Comparison of ENCODE assay signal across 21 cellular contexts in the genomic region with DNA sequence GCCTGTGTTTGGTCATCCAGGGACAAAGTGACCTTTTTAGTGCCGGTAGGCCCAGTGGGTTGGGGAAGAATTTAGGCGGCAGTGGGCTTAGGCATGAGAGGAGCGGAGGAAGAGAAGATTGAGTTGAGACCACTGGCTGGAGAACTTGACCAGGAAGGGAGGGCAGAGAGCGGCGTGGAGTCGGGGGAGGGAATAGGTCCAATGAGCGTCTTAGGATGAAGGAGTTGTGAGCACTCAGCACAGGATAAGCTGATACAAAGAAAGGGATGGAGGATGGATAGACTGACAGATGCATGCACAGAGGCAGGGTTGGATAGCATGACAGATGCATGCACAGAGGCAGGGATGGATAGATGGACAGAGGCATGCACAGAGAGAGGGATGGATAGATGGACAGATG. TPM values are rescaled to one million over a fixed set of nuclear protein-coding genes. Genes with fewer than 3 reads are reported as not detected.
A peak's percentile ranks its signal among the peaks of the same experiment; 100 is the strongest.
DNase-seq lines count a peak whose midpoint lies in the region; ATAC-seq, FAIRE-seq and TF ChIP-seq lines count a peak whose summit lies in the region.
"Had no signal": no experiment of that assay in that cellular context is flagged by ENCODE, and none has a peak within 500 bp of the region (broad histone marks: within the 10 kb centered on the region; RNA-seq: fewer than 3 reads in every experiment).

No MANE protein-coding gene starts in this region.

- H3K27ac ChIP-seq in BLaER1 (no peak overlapping the region), kidney (ENCODE audit: low read depth in 2 of 2, low read length in 2 of 2) (no peak overlapping the region), upper lobe of left lung (peak overlapping the region in 2 of 4 donors; percentile 46 to 52)
- H3K27ac ChIP-seq in CD8-positive, alpha-beta T cell (ENCODE audit: low read depth, low read length): no peak overlapping the region
- H3K27ac ChIP-seq: tibial nerve, VCaP had no signal

- no peak for FAIRE-seq in kidney (lab: Jason Lieb, UNC)
- FAIRE-seq: endothelial cell of umbilical vein had no signal

- TF ChIP-seq EP300 in upper lobe of left lung (IDR thresholded peaks at IDR 0.05): no peak

- H3K4me3 Mint-ChIP-seq in CD8-positive, alpha-beta T cell: peak overlapping the region; percentile 72
- peak overlapping the region; percentile 60 for H3K4me3 Mint-ChIP-seq in activated CD8-positive, alpha-beta T cell treated with anti-CD3 and anti-CD28 coated beads for 36 hours

- POLR2A ChIA-PET in CD8-positive, alpha-beta T cell (lab: Charles Lee): interaction anchor here (3.6 to 6.0 kb wide), 2 partner anchors 7 to 26 kb away, joined by 26 to 58 read pairs; partner anchors contain the start of genes IL32 and ZSCAN10
- POLR2A ChIA-PET in activated CD8-positive, alpha-beta T cell treated with anti-CD3 and anti-CD28 coated beads for 36 hours (lab: Charles Lee): interaction anchor here (5.1 to 5.7 kb wide), 2 partner anchors 7 to 15 kb away, joined by 27 to 49 read pairs; partner anchors contain the start of gene IL32

- H3K9ac ChIP-seq in BLaER1: no peak overlapping the region
- H3K9ac ChIP-seq in kidney (ENCODE audit: low read length in 2 of 2): no peak overlapping the region

- CTCF ChIA-PET in CD8-positive, alpha-beta T cell (lab: Charles Lee): no interaction called here
- CTCF ChIA-PET in activated CD8-positive, alpha-beta T cell treated with anti-CD3 and anti-CD28 coated beads for 36 hours (lab: Charles Lee): no interaction called here

- H3K4me1 ChIP-seq in BLaER1 (peaks cover 81% of the 10 kb centered on the region), kidney (ENCODE audit: control insufficient read depth in 1 of 2, insufficient read depth in 1 of 2, low read depth in 1 of 2, low read length in 2 of 2) (peaks cover 0 to 6% of the 10 kb centered on the region in 2 donors), upper lobe of left lung (peaks cover 0 to 17% (median 9%) of the 10 kb centered on the region in 4 donors)
- peaks cover 87% of the 10 kb centered on the region for H3K4me1 ChIP-seq in CD8-positive, alpha-beta T cell (ENCODE audit: insufficient read depth, low read length)
- H3K4me1 ChIP-seq: tibial nerve had no signal

- H3K4me1 Mint-ChIP-seq in CD8-positive, alpha-beta T cell (ENCODE audit: low read depth): peaks cover 88% of the 10 kb centered on the region
- peaks cover 80% of the 10 kb centered on the region for H3K4me1 Mint-ChIP-seq in activated CD8-positive, alpha-beta T cell treated with anti-CD3 and anti-CD28 coated beads for 36 hours (ENCODE audit: low read depth)

- H3K4me2 ChIP-seq in BLaER1: peak overlapping the region; percentile 87

- H3K36me3 Mint-ChIP-seq in CD8-positive, alpha-beta T cell: peaks cover 20% of the 10 kb centered on the region
- peaks cover 29% of the 10 kb centered on the region for H3K36me3 Mint-ChIP-seq in activated CD8-positive, alpha-beta T cell treated with anti-CD3 and anti-CD28 coated beads for 36 hours (ENCODE audit: low read depth)

- H3K9me3 ChIP-seq in BLaER1: peaks cover 9% of the 10 kb centered on the region; the same call in 1 of the 2 replicates
- no peaks in the 10 kb centered on the region for H3K9me3 ChIP-seq in CD8-positive, alpha-beta T cell (ENCODE audit: low read length)
- no peaks in the 10 kb centered on the region for H3K9me3 ChIP-seq in kidney (ENCODE audit: control insufficient read depth in 1 of 2, low read length in 2 of 2)
- H3K9me3 ChIP-seq in upper lobe of left lung: no peaks in the 10 kb centered on the region
- H3K9me3 ChIP-seq: tibial nerve had no signal

- no peaks in the 10 kb centered on the region for H3K9me3 Mint-ChIP-seq in CD8-positive, alpha-beta T cell
- peaks cover 9% of the 10 kb centered on the region for H3K9me3 Mint-ChIP-seq in activated CD8-positive, alpha-beta T cell treated with anti-CD3 and anti-CD28 coated beads for 36 hours

- WGBS in upper lobe of left lung, 2 donors: 81 to 90% methylated on average over 7 of the region's 7 CpGs

- ATAC-seq in CD8-positive, alpha-beta T cell: no peak
- ATAC-seq in activated CD8-positive, alpha-beta T cell treated with anti-CD3 and anti-CD28 coated beads for 36 hours: no peak
- ATAC-seq in upper lobe of left lung (ENCODE audit: low FRiP score in 2 of 2) (no peak), GM21515 (IDR thresholded peaks at IDR 0.05; ENCODE audit: unreplicated experiment) (no peak)
- ATAC-seq: right cardiac atrium had no signal

- H3K27ac Mint-ChIP-seq in CD8-positive, alpha-beta T cell: peak overlapping the region; percentile 95
- H3K27ac Mint-ChIP-seq in activated CD8-positive, alpha-beta T cell treated with anti-CD3 and anti-CD28 coated beads for 36 hours: peak overlapping the region; percentile 97

- H3K36me3 ChIP-seq in BLaER1: no peaks in the 10 kb centered on the region
- H3K36me3 ChIP-seq in CD8-positive, alpha-beta T cell (ENCODE audit: insufficient read depth, low read length): peaks cover 11% of the 10 kb centered on the region
- H3K36me3 ChIP-seq in kidney (ENCODE audit: control insufficient read depth in 1 of 2, insufficient read depth in 2 of 2, low read length in 2 of 2): no peaks in the 10 kb centered on the region
- peaks cover 0 to 25% (median 2%) of the 10 kb centered on the region in 4 donors for H3K36me3 ChIP-seq in upper lobe of left lung
- H3K36me3 ChIP-seq: tibial nerve had no signal

- no peak for TF ChIP-seq POLR2A in upper lobe of left lung (IDR thresholded peaks at IDR 0.05)

- H3K4me3 ChIP-seq in BLaER1: no peak overlapping the region
- peak overlapping the region; percentile 21 for H3K4me3 ChIP-seq in CD8-positive, alpha-beta T cell (ENCODE audit: low read depth, low read length)
- H3K4me3 ChIP-seq in kidney (ENCODE audit: low read length in 2 of 2): no peak overlapping the region
- no peak overlapping the region for H3K4me3 ChIP-seq in upper lobe of left lung
- H3K4me3 ChIP-seq: tibial nerve had no signal

- no peaks in the 10 kb centered on the region for H3K27me3 Mint-ChIP-seq in CD8-positive, alpha-beta T cell (ENCODE audit: low read depth)
- no peaks in the 10 kb centered on the region for H3K27me3 Mint-ChIP-seq in activated CD8-positive, alpha-beta T cell treated with anti-CD3 and anti-CD28 coated beads for 36 hours

- TF ChIP-seq CTCF in CD8-positive, alpha-beta T cell (IDR thresholded peaks at IDR 0.05): no peak
- no peak for TF ChIP-seq CTCF in activated CD8-positive, alpha-beta T cell treated with anti-CD3 and anti-CD28 coated beads for 36 hours (IDR thresholded peaks at IDR 0.05)
- TF ChIP-seq CTCF in kidney (IDR thresholded peaks at IDR 0.05; ENCODE audit: borderline replicate concordance, extremely low read depth, insufficient read depth) (no peak), upper lobe of left lung (IDR thresholded peaks at IDR 0.05) (no peak)

- no peaks in the 10 kb centered on the region for H4K20me1 ChIP-seq in BLaER1

- intact Hi-C loops in CD8-positive, alpha-beta T cell (cut with DNase I, micrococcal nuclease): no loop called here
- intact Hi-C loops in activated CD8-positive, alpha-beta T cell treated with anti-CD3 and anti-CD28 coated beads for 36 hours (cut with micrococcal nuclease): no loop called here
- intact Hi-C loops in kidney (cut with DNase I): no loop called here

- peak in 1 of 7 experiments; percentile 13 for DNase-seq in CD8-positive, alpha-beta T cell
- DNase-seq in activated CD8-positive, alpha-beta T cell treated with anti-CD3 and anti-CD28 coated beads for 36 hours: no peak
- DNase-seq in kidney (peak; percentile 22), upper lobe of left lung (no peak), NCI-H345 treated with DMSO at 0.1 percent for 48 hours (lab: John Stamatoyannopoulos, UW; ENCODE audit: unreplicated experiment) (no peak), AG08396 (ENCODE audit: low spot score) (no peak)
- DNase-seq: MM.1S, NCI-H1694, NCI-H82, OCI-M1, SHP77 treated with DMSO at 0.1 percent for 48 hours had no signal

- H3K27me3 ChIP-seq in BLaER1: no peaks in the 10 kb centered on the region
- H3K27me3 ChIP-seq in CD8-positive, alpha-beta T cell (ENCODE audit: insufficient read depth, low read length): no peaks in the 10 kb centered on the region
- no peaks in the 10 kb centered on the region for H3K27me3 ChIP-seq in upper lobe of left lung

RNA-seq across cellular contexts. Expression of gene IL32, which starts 8.0 kb away (rescaled TPM):
- 100 to 1,000 TPM; 123 to 127 TPM for total RNA-seq in CD8-positive, alpha-beta T cell
- total RNA-seq in activated CD8-positive, alpha-beta T cell treated with anti-CD3 and anti-CD28 coated beads for 36 hours: 100 to 1,000 TPM; 971 to 974 TPM
- total RNA-seq in kidney: 181 TPM
- 495 TPM for polyA plus RNA-seq in kidney (ENCODE audit: insufficient read depth, low read depth, low replicate concordance)
- total RNA-seq in upper lobe of left lung: 100 to 1,000 TPM in 3 of 6 donors, 10 to 100 TPM in 3; 31.4 to 220 (median 116) TPM

RNA-seq across cellular contexts. Expression of gene ZSCAN10, which starts 25.6 kb away (rescaled TPM):
- total RNA-seq in CD8-positive, alpha-beta T cell: under 1 TPM in 1 of 2 experiments, not detected in 1; 0.62 TPM
- total RNA-seq in activated CD8-positive, alpha-beta T cell treated with anti-CD3 and anti-CD28 coated beads for 36 hours: under 1 TPM; 0.09 to 0.25 TPM
- total RNA-seq in kidney: not detected
- polyA plus RNA-seq in kidney (ENCODE audit: insufficient read depth, low read depth, low replicate concordance): not detected
- total RNA-seq in upper lobe of left lung: 1 to 10 TPM in 1 of 6 donors, under 1 TPM in 3, not detected in 2; 0.17 to 1.0 (median 0.28) TPM
- total RNA-seq: endothelial cell of umbilical vein, H4, lower leg skin, osteocyte, right cardiac atrium, tibial nerve had no signal
- polyA plus RNA-seq: adipose tissue, endothelial cell of umbilical vein, right cardiac atrium had no signal

RNA-seq across cellular contexts. Expression of gene MMP25, which starts 27.1 kb away (rescaled TPM):
- total RNA-seq in CD8-positive, alpha-beta T cell: under 1 TPM; 0.11 to 0.36 TPM
- 1 to 10 TPM; 1.1 to 1.5 TPM for total RNA-seq in activated CD8-positive, alpha-beta T cell treated with anti-CD3 and anti-CD28 coated beads for 36 hours
- total RNA-seq in kidney (1.7 TPM), upper lobe of left lung (10 to 100 TPM; 10.0 to 41.4 (median 20.5) TPM)
- polyA plus RNA-seq in kidney (ENCODE audit: insufficient read depth, low read depth, low replicate concordance): 0.65 TPM

RNA-seq across cellular contexts. Expression of gene BICDL2, which starts 36.7 kb away (rescaled TPM):
- not detected for total RNA-seq in CD8-positive, alpha-beta T cell
- total RNA-seq in activated CD8-positive, alpha-beta T cell treated with anti-CD3 and anti-CD28 coated beads for 36 hours: under 1 TPM; 0.77 to 0.92 TPM
- 12.1 TPM for total RNA-seq in kidney
- 2.9 TPM for polyA plus RNA-seq in kidney (ENCODE audit: insufficient read depth, low read depth, low replicate concordance)
- total RNA-seq in upper lobe of left lung: 10 to 100 TPM; 18.5 to 98.5 (median 35.0) TPM
- total RNA-seq: endothelial cell of umbilical vein, osteocyte, right cardiac atrium, tibial nerve had no signal
- polyA plus RNA-seq: endothelial cell of umbilical vein, right cardiac atrium had no signal

RNA-seq across cellular contexts. Expression of gene ZNF205, which starts 38.9 kb away (rescaled TPM):
- total RNA-seq in CD8-positive, alpha-beta T cell: not detected
- total RNA-seq in activated CD8-positive, alpha-beta T cell treated with anti-CD3 and anti-CD28 coated beads for 36 hours: not detected
- total RNA-seq in kidney: 12.7 TPM
- 14.1 TPM for polyA plus RNA-seq in kidney (ENCODE audit: insufficient read depth, low read depth, low replicate concordance)
- total RNA-seq in upper lobe of left lung: 10 to 100 TPM; 13.8 to 25.2 (median 16.8) TPM
